ENCODE assay signal across 1 cellular context in genomic region chr13:102911336-102911735, GRCh38.
TF ChIP-seq lines count a peak whose summit lies in the region.

No MANE protein-coding gene starts in this region.

TF ChIP-seq in GM23338, 12 proteins besides CTCF, POLR2A, EP300 and RAD21 (continued from another document):
- no peak for TF ChIP-seq ZNF462 (CRISPR knock-in tag; IDR thresholded peaks at IDR 0.05)
- TF ChIP-seq NANOG (IDR thresholded peaks at IDR 0.05; ENCODE audit: borderline replicate concordance): no peak
- TF ChIP-seq ZNF331 (CRISPR knock-in tag; IDR thresholded peaks at IDR 0.05; ENCODE audit: low read depth): no peak
- TF ChIP-seq STAT1 (IDR thresholded peaks at IDR 0.05; ENCODE audit: unreplicated experiment): no peak
- no peak for TF ChIP-seq POLR2AphosphoS5 (IDR thresholded peaks at IDR 0.05; ENCODE audit: low read depth)
TF ChIP-seq in GM23338: peak in this region for 0.
